In genomic region chr12:28253175-28253641, GRCh38 we compare ENCODE assay signal across 8 cellular contexts.
DNase-seq lines count a peak whose midpoint lies in the region; ATAC-seq and TF ChIP-seq lines count a peak whose summit lies in the region.

No MANE protein-coding gene starts in this region.

- peak overlapping the region; percentile 92 for H3K27ac ChIP-seq in osteoblast (ENCODE audit: low read depth, low read length)
- H3K27ac ChIP-seq in heart right ventricle = no peak overlapping the region
- no peak overlapping the region for H3K27ac ChIP-seq in right lobe of liver

- POLR2A ChIA-PET in activated CD8-positive, alpha-beta T cell treated with anti-CD3 and anti-CD28 coated beads for 36 hours (lab: Charles Lee) = interaction anchor here (1.0 kb wide), 1 partner anchor 62 kb away, joined by 10 read pairs; the partner anchor contains the start of gene CCDC91

- no peaks in the 10 kb centered on the region for H3K36me3 ChIP-seq in osteoblast (ENCODE audit: insufficient read depth, low read length)
- no peaks in the 10 kb centered on the region for H3K36me3 ChIP-seq in heart right ventricle
- no peaks in the 10 kb centered on the region for H3K36me3 ChIP-seq in right lobe of liver

- H3K9me3 Mint-ChIP-seq in activated CD8-positive, alpha-beta T cell treated with anti-CD3 and anti-CD28 coated beads for 36 hours = no peaks in the 10 kb centered on the region
- H3K9me3 Mint-ChIP-seq in mesothelial cell of epicardium = peaks cover 17% of the 10 kb centered on the region

- WGBS in heart right ventricle, 2 donors = 85 to 91% methylated on average over 3 of the region's 3 CpGs
- 56% methylated on average over 3 of the region's 3 CpGs for WGBS in right lobe of liver (ENCODE audit: insufficient coverage, low coverage, low lambda C conversion rate, missing lambda C conversion rate)

- H3K4me1 Mint-ChIP-seq in activated CD8-positive, alpha-beta T cell treated with anti-CD3 and anti-CD28 coated beads for 36 hours (ENCODE audit: low read depth) = peaks cover 68% of the 10 kb centered on the region
- peaks cover 26% of the 10 kb centered on the region for H3K4me1 Mint-ChIP-seq in mesothelial cell of epicardium

- peaks cover 13% of the 10 kb centered on the region for H3K4me1 ChIP-seq in osteoblast (ENCODE audit: insufficient read depth, low read length)
- peaks cover 0 to 28% (median 14%) of the 10 kb centered on the region in 9 donors for H3K4me1 ChIP-seq in heart right ventricle
- H3K4me1 ChIP-seq in right lobe of liver = no peaks in the 10 kb centered on the region

- DNase-seq in activated CD8-positive, alpha-beta T cell treated with anti-CD3 and anti-CD28 coated beads for 36 hours = peak; percentile 65
- DNase-seq in osteoblast (ENCODE audit: insufficient read length, low spot score, missing footprints) = no peak
- no peak for DNase-seq in erythroblast (lab: John Stamatoyannopoulos, UW)
- no peak for DNase-seq in heart right ventricle
- DNase-seq in right lobe of liver = no peak
- DNase-seq in mesothelial cell of epicardium (ENCODE audit: low spot score in 2 of 2, unreplicated experiment in 2 of 2) = no peak

- CTCF ChIA-PET in activated CD8-positive, alpha-beta T cell treated with anti-CD3 and anti-CD28 coated beads for 36 hours (lab: Charles Lee) = interaction anchor here (1.3 kb wide), 1 partner anchor 63 kb away, joined by 4 read pairs; the partner anchor contains the start of gene CCDC91

- no peaks in the 10 kb centered on the region for H4K20me1 ChIP-seq in osteoblast (ENCODE audit: insufficient read depth, low read length)

- TF ChIP-seq POLR2A in erythroblast (IDR thresholded peaks at IDR 0.05; ENCODE audit: low read length) (no peak), right lobe of liver (IDR thresholded peaks at IDR 0.05) (no peak)

- intact Hi-C loops in activated CD8-positive, alpha-beta T cell treated with anti-CD3 and anti-CD28 coated beads for 36 hours (cut with micrococcal nuclease) = loop anchor here (1.0 to 5.0 kb wide), 2 partner anchors 30 to 61 kb away; partner anchors contain the start of gene CCDC91
- intact Hi-C loops in heart right ventricle (cut with DNase I) = no loop called here
- intact Hi-C loops in right lobe of liver (cut with DNase I) = no loop called here

- H3K9me3 ChIP-seq in osteoblast (ENCODE audit: low read depth, low read length) (no peaks in the 10 kb centered on the region), heart right ventricle (no peaks in the 10 kb centered on the region), right lobe of liver (no peaks in the 10 kb centered on the region)

- H3K4me3 ChIP-seq in osteoblast (ENCODE audit: insufficient read depth, low read length) (peak overlapping the region; percentile 68), heart right ventricle (no peak overlapping the region), right lobe of liver (no peak overlapping the region)

- peak overlapping the region; percentile 64 for H3K4me3 Mint-ChIP-seq in activated CD8-positive, alpha-beta T cell treated with anti-CD3 and anti-CD28 coated beads for 36 hours
- no peak overlapping the region for H3K4me3 Mint-ChIP-seq in mesothelial cell of epicardium

- H3K4me2 ChIP-seq in osteoblast (ENCODE audit: insufficient read depth, low read length) = peak overlapping the region; percentile 89

- peak; percentile 96 for ATAC-seq in GM18870 (IDR thresholded peaks at IDR 0.05; ENCODE audit: unreplicated experiment)
- peak; percentile 93 for ATAC-seq in HG03025 (IDR thresholded peaks at IDR 0.05; ENCODE audit: low FRiP score, unreplicated experiment)
- ATAC-seq in activated CD8-positive, alpha-beta T cell treated with anti-CD3 and anti-CD28 coated beads for 36 hours = peak; percentile 97
- no peak for ATAC-seq in heart right ventricle
- ATAC-seq in right lobe of liver = no peak

- H3K36me3 Mint-ChIP-seq in activated CD8-positive, alpha-beta T cell treated with anti-CD3 and anti-CD28 coated beads for 36 hours (ENCODE audit: low read depth) = peaks cover 2% of the 10 kb centered on the region
- H3K36me3 Mint-ChIP-seq in mesothelial cell of epicardium = peaks cover 2% of the 10 kb centered on the region

- H2AFZ ChIP-seq in osteoblast (ENCODE audit: low read length) = peak overlapping the region; percentile 52

- TF ChIP-seq CTCF in activated CD8-positive, alpha-beta T cell treated with anti-CD3 and anti-CD28 coated beads for 36 hours (IDR thresholded peaks at IDR 0.05) = no peak
- no peak for TF ChIP-seq CTCF in osteoblast (IDR thresholded peaks at IDR 0.05; ENCODE audit: extremely low read depth, low read depth, low read length)
- TF ChIP-seq CTCF in heart right ventricle (IDR thresholded peaks at IDR 0.05) = no peak
- TF ChIP-seq CTCF in right lobe of liver (IDR thresholded peaks at IDR 0.05) = no peak
- TF ChIP-seq CTCF in mesothelial cell of epicardium (IDR thresholded peaks at IDR 0.05; ENCODE audit: unreplicated experiment) = no peak

- no peaks in the 10 kb centered on the region for H3K27me3 Mint-ChIP-seq in activated CD8-positive, alpha-beta T cell treated with anti-CD3 and anti-CD28 coated beads for 36 hours
- no peaks in the 10 kb centered on the region for H3K27me3 Mint-ChIP-seq in mesothelial cell of epicardium (ENCODE audit: low read depth)

- H3K79me2 ChIP-seq in osteoblast (ENCODE audit: insufficient read depth, low read length) = peaks cover 10% of the 10 kb centered on the region

- H3K27me3 ChIP-seq in osteoblast (ENCODE audit: insufficient read depth, low read length) (no peaks in the 10 kb centered on the region), heart right ventricle (no peaks in the 10 kb centered on the region), right lobe of liver (no peaks in the 10 kb centered on the region)

- H3K27ac Mint-ChIP-seq in activated CD8-positive, alpha-beta T cell treated with anti-CD3 and anti-CD28 coated beads for 36 hours = peak overlapping the region; percentile 88
- H3K27ac Mint-ChIP-seq in mesothelial cell of epicardium = no peak overlapping the region

Comparison
In these comparisons a context has a peak if more than half of its experiments do, and no peak if none do; other contexts are left out.
1. ATAC-seq: peak in GM18870 (single experiment), HG03025 (single experiment) and activated CD8-positive, alpha-beta T cell treated with anti-CD3 and anti-CD28 coated beads for 36 hours (single experiment); none in heart right ventricle (0 of 8) and right lobe of liver (0 of 4).